In genomic region chr1:65264197-65264929, GRCh38 we compare ENCODE assay signal across 10 cellular contexts. TPM values are rescaled to one million over a fixed set of nuclear protein-coding genes. Genes with fewer than 3 reads are reported as not detected.
DNase-seq lines count a peak whose midpoint lies in the region; ATAC-seq and TF ChIP-seq lines count a peak whose summit lies in the region.
"Had no signal": no experiment of that assay in that cellular context is flagged by ENCODE, and none has a peak within 500 bp of the region (broad histone marks: within the 10 kb centered on the region; RNA-seq: fewer than 3 reads in every experiment).

No MANE protein-coding gene starts in this region.

- no peaks in the 10 kb centered on the region for H3K27me3 ChIP-seq in tibial artery

- no peaks in the 10 kb centered on the region for H3K9me3 ChIP-seq in tibial artery

- intact Hi-C loops in tibial artery (cut with DNase I; ENCODE audit: low total_unique reads) = loop anchor here (10.0 kb wide), 1 partner anchor 160 kb away; the partner anchor contains the start of genes LEPR and LEPROT

- H3K4me1 ChIP-seq in tibial artery = peaks cover 0 to 21% (median 0%) of the 10 kb centered on the region in 4 donors

- H3K4me3 ChIP-seq in tibial artery = peak overlapping the region; percentile 61 to 64

- H3K36me3 ChIP-seq in tibial artery = no peaks in the 10 kb centered on the region

- TF ChIP-seq CTCF in tibial artery (IDR thresholded peaks at IDR 0.05) = no peak

- DNase-seq in NCI-H187 (lab: John Stamatoyannopoulos, UW) (peak; percentile 8 to 30), NCI-H187 treated with DMSO at 0.1 percent for 48 hours (lab: John Stamatoyannopoulos, UW) (no peak), NCI-H82 treated with DMSO at 0.1 percent for 48 hours (lab: John Stamatoyannopoulos, UW; ENCODE audit: unreplicated experiment) (peak; percentile 72), dermis blood vessel endothelial cell (peak; percentile 67), lung microvascular endothelial cell (ENCODE audit: low read depth in 2 of 2) (peak; percentile 42 to 56), tibial artery (no peak), germinal center (ENCODE audit: low spot score) (no peak)
- DNase-seq: activated B cell treated with CpG ODN at 0.5 μM for 24 hours had no signal

- peak overlapping the region in 1 of 2 donors; percentile 59 for H3K27ac ChIP-seq in tibial artery
- H3K27ac ChIP-seq: C4-2B had no signal

- no peak for ATAC-seq in GM21825 (IDR thresholded peaks at IDR 0.05; ENCODE audit: unreplicated experiment)

RNA-seq across cellular contexts. Expression of gene DNAJC6, which starts 45.0 kb away (rescaled TPM):
- total RNA-seq in dermis blood vessel endothelial cell (11.7 and 11.9 TPM in 2 replicates), lung microvascular endothelial cell (2.8 and 7.7 TPM in 2 replicates)

Comparison
In these comparisons a context has a peak if more than half of its experiments do, and no peak if none do; other contexts are left out.
1. DNase-seq: peak in NCI-H187 (2 of 2), NCI-H82 treated with DMSO at 0.1 percent for 48 hours (single experiment), dermis blood vessel endothelial cell (single experiment) and lung microvascular endothelial cell (2 of 2); none in NCI-H187 treated with DMSO at 0.1 percent for 48 hours (single experiment), tibial artery (0 of 2) and germinal center (single experiment).